In the genomic region with DNA sequence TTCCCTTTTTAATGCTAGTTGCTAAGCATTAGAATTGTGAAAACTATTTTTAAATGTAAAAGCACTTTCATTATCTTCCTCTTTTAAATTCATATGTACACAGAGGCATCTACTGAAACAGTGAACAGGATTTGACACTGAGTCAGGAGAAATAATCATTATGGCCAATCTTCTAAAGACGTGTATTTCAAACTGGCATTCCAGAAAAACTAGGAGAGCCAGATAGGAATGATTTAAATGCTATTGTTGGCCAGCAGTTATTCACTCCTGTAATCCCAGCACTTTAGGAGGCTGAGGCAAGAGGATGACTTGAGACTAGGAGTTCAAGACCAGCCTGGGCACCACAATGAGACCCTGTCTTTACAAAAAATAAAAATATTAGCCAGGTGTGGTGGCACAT, we compare ENCODE assay signal across 2 cellular contexts.
TF ChIP-seq lines count a peak whose summit lies in the region.

No MANE protein-coding gene starts in this region.

TF ChIP-seq in A549, 52 proteins besides CTCF, POLR2A, EP300 and RAD21 (continued from another document):
- TF ChIP-seq, protein P1, sequence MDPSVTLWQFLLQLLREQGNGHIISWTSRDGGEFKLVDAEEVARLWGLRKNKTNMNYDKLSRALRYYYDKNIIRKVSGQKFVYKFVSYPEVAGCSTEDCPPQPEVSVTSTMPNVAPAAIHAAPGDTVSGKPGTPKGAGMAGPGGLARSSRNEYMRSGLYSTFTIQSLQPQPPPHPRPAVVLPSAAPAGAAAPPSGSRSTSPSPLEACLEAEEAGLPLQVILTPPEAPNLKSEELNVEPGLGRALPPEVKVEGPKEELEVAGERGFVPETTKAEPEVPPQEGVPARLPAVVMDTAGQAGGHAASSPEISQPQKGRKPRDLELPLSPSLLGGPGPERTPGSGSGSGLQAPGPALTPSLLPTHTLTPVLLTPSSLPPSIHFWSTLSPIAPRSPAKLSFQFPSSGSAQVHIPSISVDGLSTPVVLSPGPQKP (IDR thresholded peaks at IDR 0.05; ENCODE audit: low read depth, low read length): no peak
- TF ChIP-seq CHD2 (IDR thresholded peaks at IDR 0.05; ENCODE audit: low read length, partially characterized antibody) (no peak), SMC3 (IDR thresholded peaks at IDR 0.05) (no peak)
- TF ChIP-seq, protein P2, sequence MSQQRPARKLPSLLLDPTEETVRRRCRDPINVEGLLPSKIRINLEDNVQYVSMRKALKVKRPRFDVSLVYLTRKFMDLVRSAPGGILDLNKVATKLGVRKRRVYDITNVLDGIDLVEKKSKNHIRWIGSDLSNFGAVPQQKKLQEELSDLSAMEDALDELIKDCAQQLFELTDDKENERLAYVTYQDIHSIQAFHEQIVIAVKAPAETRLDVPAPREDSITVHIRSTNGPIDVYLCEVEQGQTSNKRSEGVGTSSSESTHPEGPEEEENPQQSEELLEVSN (IDR thresholded peaks at IDR 0.05; ENCODE audit: borderline replicate concordance, low read depth): no peak

TF ChIP-seq in GM23338, 12 proteins besides CTCF, POLR2A, EP300 and RAD21 (continued from another document):
- TF ChIP-seq, protein P3, sequence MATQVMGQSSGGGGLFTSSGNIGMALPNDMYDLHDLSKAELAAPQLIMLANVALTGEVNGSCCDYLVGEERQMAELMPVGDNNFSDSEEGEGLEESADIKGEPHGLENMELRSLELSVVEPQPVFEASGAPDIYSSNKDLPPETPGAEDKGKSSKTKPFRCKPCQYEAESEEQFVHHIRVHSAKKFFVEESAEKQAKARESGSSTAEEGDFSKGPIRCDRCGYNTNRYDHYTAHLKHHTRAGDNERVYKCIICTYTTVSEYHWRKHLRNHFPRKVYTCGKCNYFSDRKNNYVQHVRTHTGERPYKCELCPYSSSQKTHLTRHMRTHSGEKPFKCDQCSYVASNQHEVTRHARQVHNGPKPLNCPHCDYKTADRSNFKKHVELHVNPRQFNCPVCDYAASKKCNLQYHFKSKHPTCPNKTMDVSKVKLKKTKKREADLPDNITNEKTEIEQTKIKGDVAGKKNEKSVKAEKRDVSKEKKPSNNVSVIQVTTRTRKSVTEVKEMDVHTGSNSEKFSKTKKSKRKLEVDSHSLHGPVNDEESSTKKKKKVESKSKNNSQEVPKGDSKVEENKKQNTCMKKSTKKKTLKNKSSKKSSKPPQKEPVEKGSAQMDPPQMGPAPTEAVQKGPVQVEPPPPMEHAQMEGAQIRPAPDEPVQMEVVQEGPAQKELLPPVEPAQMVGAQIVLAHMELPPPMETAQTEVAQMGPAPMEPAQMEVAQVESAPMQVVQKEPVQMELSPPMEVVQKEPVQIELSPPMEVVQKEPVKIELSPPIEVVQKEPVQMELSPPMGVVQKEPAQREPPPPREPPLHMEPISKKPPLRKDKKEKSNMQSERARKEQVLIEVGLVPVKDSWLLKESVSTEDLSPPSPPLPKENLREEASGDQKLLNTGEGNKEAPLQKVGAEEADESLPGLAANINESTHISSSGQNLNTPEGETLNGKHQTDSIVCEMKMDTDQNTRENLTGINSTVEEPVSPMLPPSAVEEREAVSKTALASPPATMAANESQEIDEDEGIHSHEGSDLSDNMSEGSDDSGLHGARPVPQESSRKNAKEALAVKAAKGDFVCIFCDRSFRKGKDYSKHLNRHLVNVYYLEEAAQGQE (IDR thresholded peaks at IDR 0.05; ENCODE audit: unreplicated experiment): no peak
- TF ChIP-seq STAT1 (IDR thresholded peaks at IDR 0.05; ENCODE audit: unreplicated experiment) (no peak), JUNB (IDR thresholded peaks at IDR 0.05; ENCODE audit: unreplicated experiment) (no peak), CREB1 (CRISPR knock-in tag; IDR thresholded peaks at IDR 0.05; ENCODE audit: low read depth) (no peak)
- TF ChIP-seq, protein P4, sequence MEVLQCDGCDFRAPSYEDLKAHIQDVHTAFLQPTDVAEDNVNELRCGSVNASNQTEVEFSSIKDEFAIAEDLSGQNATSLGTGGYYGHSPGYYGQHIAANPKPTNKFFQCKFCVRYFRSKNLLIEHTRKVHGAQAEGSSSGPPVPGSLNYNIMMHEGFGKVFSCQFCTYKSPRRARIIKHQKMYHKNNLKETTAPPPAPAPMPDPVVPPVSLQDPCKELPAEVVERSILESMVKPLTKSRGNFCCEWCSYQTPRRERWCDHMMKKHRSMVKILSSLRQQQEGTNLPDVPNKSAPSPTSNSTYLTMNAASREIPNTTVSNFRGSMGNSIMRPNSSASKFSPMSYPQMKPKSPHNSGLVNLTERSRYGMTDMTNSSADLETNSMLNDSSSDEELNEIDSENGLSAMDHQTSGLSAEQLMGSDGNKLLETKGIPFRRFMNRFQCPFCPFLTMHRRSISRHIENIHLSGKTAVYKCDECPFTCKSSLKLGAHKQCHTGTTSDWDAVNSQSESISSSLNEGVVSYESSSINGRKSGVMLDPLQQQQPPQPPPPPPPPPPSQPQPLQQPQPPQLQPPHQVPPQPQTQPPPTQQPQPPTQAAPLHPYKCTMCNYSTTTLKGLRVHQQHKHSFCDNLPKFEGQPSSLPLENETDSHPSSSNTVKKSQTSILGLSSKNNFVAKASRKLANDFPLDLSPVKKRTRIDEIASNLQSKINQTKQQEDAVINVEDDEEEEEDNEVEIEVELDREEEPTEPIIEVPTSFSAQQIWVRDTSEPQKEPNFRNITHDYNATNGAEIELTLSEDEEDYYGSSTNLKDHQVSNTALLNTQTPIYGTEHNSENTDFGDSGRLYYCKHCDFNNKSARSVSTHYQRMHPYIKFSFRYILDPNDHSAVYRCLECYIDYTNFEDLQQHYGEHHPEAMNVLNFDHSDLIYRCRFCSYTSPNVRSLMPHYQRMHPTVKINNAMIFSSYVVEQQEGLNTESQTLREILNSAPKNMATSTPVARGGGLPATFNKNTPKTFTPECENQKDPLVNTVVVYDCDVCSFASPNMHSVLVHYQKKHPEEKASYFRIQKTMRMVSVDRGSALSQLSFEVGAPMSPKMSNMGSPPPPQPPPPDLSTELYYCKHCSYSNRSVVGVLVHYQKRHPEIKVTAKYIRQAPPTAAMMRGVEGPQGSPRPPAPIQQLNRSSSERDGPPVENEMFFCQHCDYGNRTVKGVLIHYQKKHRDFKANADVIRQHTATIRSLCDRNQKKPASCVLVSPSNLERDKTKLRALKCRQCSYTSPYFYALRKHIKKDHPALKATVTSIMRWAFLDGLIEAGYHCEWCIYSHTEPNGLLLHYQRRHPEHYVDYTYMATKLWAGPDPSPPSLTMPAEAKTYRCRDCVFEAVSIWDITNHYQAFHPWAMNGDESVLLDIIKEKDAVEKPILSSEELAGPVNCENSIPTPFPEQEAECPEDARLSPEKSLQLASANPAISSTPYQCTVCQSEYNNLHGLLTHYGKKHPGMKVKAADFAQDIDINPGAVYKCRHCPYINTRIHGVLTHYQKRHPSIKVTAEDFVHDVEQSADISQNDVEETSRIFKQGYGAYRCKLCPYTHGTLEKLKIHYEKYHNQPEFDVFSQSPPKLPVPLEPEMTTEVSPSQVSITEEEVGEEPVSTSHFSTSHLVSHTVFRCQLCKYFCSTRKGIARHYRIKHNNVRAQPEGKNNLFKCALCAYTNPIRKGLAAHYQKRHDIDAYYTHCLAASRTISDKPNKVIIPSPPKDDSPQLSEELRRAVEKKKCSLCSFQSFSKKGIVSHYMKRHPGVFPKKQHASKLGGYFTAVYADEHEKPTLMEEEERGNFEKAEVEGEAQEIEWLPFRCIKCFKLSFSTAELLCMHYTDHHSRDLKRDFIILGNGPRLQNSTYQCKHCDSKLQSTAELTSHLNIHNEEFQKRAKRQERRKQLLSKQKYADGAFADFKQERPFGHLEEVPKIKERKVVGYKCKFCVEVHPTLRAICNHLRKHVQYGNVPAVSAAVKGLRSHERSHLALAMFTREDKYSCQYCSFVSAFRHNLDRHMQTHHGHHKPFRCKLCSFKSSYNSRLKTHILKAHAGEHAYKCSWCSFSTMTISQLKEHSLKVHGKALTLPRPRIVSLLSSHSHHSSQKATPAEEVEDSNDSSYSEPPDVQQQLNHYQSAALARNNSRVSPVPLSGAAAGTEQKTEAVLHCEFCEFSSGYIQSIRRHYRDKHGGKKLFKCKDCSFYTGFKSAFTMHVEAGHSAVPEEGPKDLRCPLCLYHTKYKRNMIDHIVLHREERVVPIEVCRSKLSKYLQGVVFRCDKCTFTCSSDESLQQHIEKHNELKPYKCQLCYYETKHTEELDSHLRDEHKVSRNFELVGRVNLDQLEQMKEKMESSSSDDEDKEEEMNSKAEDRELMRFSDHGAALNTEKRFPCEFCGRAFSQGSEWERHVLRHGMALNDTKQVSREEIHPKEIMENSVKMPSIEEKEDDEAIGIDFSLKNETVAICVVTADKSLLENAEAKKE (CRISPR knock-in tag; IDR thresholded peaks at IDR 0.05): no peak
